In genomic region chr13:28544026-28544425, GRCh38 we compare ENCODE assay signal across 20 cellular contexts. TPM values are rescaled to one million over a fixed set of nuclear protein-coding genes. Genes with fewer than 3 reads are reported as not detected.
"Had no signal": no experiment of that assay in that cellular context is flagged by ENCODE, and none has a peak within 500 bp of the region (broad histone marks: within the 10 kb centered on the region; RNA-seq: fewer than 3 reads in every experiment).

No MANE protein-coding gene starts in this region.

- ATAC-seq: esophagus mucosa; heart left ventricle; naive thymus-derived CD4-positive, alpha-beta T cell; sciatic nerve; stimulated activated naive B cell treated with anti-CD40 and anti-IgM and Interleukin-4, amounts not matched to agents 10 μg/mL and 1 μg/mL and 100 μg/mL, for 72 hours; stimulated activated naive CD8-positive, alpha-beta T cell treated with anti-CD3 and anti-CD28 coated beads, Interleukin-15, amount 100 ng/mL, for 72 hours had no signal

- H3K4me1 ChIP-seq: colonic mucosa, heart left ventricle had no signal

- H3K36me3 ChIP-seq: colonic mucosa, heart left ventricle, neutrophil, thoracic aorta, transverse colon had no signal

- H3K27ac Mint-ChIP-seq: naive thymus-derived CD4-positive, alpha-beta T cell; stimulated activated naive B cell treated with anti-CD40 and anti-IgM and Interleukin-4, amounts not matched to agents 10 μg/mL and 1 μg/mL and 100 μg/mL, for 72 hours; stimulated activated naive CD8-positive, alpha-beta T cell treated with anti-CD3 and anti-CD28 coated beads, Interleukin-15, amount 100 ng/mL, for 72 hours had no signal

- H3K9me3 ChIP-seq: colonic mucosa, neutrophil, thoracic aorta, transverse colon had no signal

- H3K4me3 Mint-ChIP-seq: naive thymus-derived CD4-positive, alpha-beta T cell; stimulated activated naive B cell treated with anti-CD40 and anti-IgM and Interleukin-4, amounts not matched to agents 10 μg/mL and 1 μg/mL and 100 μg/mL, for 72 hours; stimulated activated naive CD8-positive, alpha-beta T cell treated with anti-CD3 and anti-CD28 coated beads, Interleukin-15, amount 100 ng/mL, for 72 hours had no signal

- H3K27ac ChIP-seq: colonic mucosa, heart left ventricle, neutrophil, skin epidermis, thoracic aorta, transverse colon had no signal

- H3K27me3 ChIP-seq: colonic mucosa had no signal

- H3K4me3 ChIP-seq: colonic mucosa, heart left ventricle, skin epidermis, thoracic aorta, transverse colon had no signal

- DNase-seq: colonic mucosa; effector CD4-positive, alpha-beta T cell; heart left ventricle; hippocampal formation; mesendoderm; naive thymus-derived CD4-positive, alpha-beta T cell; posterior cingulate gyrus; stimulated activated CD4-positive, alpha-beta T cell treated with anti-CD3 and anti-CD28 coated beads, Interleukin-2, amount 100 ng/mL, for 24 hours; stimulated activated CD4-positive, alpha-beta T cell treated with anti-CD3 and anti-CD28 coated beads, Interleukin-4, amount 100 ng/mL, for 4 hours; stimulated activated naive B cell treated with anti-CD40 and anti-IgM and Interleukin-4, amounts not matched to agents 10 μg/mL and 1 μg/mL and 100 μg/mL, for 72 hours; stimulated activated naive CD8-positive, alpha-beta T cell treated with anti-CD3 and anti-CD28 coated beads, Interleukin-15, amount 100 ng/mL, for 72 hours; substantia nigra; transverse colon had no signal

RNA-seq across cellular contexts. Expression of gene FLT1, which starts 49.1 kb away (rescaled TPM):
- total RNA-seq: osteoblast had no signal
- polyA plus RNA-seq: neural cell had no signal
